Comparison of ENCODE assay signal across 8 cellular contexts in the genomic region with DNA sequence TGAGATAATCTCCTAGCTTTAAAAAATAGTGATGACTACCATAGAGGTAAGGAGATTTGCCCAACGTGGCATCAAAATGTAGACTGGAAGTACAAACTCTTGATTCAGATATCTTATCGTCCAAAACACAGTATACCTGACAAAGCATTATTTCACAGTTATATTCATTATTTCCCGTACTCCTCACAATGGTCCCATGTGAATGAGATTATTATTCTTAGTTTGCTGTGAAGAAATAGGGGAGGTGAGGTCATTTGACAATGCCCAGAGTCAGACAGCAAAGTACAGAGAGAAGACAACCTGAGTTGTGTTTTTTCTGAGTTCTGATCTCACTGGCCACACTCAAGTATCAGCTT. TPM values are rescaled to one million over a fixed set of nuclear protein-coding genes. Genes with fewer than 3 reads are reported as not detected.
DNase-seq lines count a peak whose midpoint lies in the region; TF ChIP-seq lines count a peak whose summit lies in the region.

No MANE protein-coding gene starts in this region.

- peak overlapping the region; percentile 79 for H3K9ac ChIP-seq in mucosa of stomach (ENCODE audit: low read length)

- H3K4me3 ChIP-seq in AG09309 (ENCODE audit: control insufficient read depth, low read depth, low read length), result peak overlapping the region; percentile 75
- peak overlapping the region; percentile 86 for H3K4me3 ChIP-seq in astrocyte of the cerebellum (ENCODE audit: low read depth, low read length)
- no peak overlapping the region for H3K4me3 ChIP-seq in mucosa of stomach (ENCODE audit: low read length)

- no peaks in the 10 kb centered on the region for H3K36me3 ChIP-seq in mucosa of stomach (ENCODE audit: control insufficient read depth, insufficient read depth, low read length)

- H3K27me3 ChIP-seq in mucosa of stomach (ENCODE audit: control insufficient read depth, insufficient read depth, low read length), result no peaks in the 10 kb centered on the region

- in situ Hi-C loops in astrocyte of the cerebellum (cut with HindIII; ENCODE audit: low sequenced_read_pairs), result no loop called here

- H3K9me3 ChIP-seq in mucosa of stomach (ENCODE audit: control insufficient read depth, low read length), result no peaks in the 10 kb centered on the region

- no peaks in the 10 kb centered on the region for H3K4me1 ChIP-seq in mucosa of stomach (ENCODE audit: control insufficient read depth, insufficient read depth, low read length)

- DNase-seq in AG09309 (ENCODE audit: low read depth), result no peak
- DNase-seq in HT1080 (ENCODE audit: low read depth), result peak; percentile 21
- no peak for DNase-seq in astrocyte of the cerebellum (ENCODE audit: low read depth)
- DNase-seq in NCI-H2227 treated with DMSO at 0.1 percent for 48 hours (lab: John Stamatoyannopoulos, UW), result no peak
- no peak for DNase-seq in SKM-1 (lab: John Stamatoyannopoulos, UW; ENCODE audit: unreplicated experiment)
- no peak for DNase-seq in NCI-H1417 (lab: John Stamatoyannopoulos, UW)
- no peak for DNase-seq in GOT3 (lab: John Stamatoyannopoulos, UW)

- no peak for TF ChIP-seq CTCF in AG09309 (IDR thresholded peaks at IDR 0.05; ENCODE audit: control insufficient read depth, insufficient read depth, low read depth, low read length, missing control alignments)
- TF ChIP-seq CTCF in astrocyte of the cerebellum (IDR thresholded peaks at IDR 0.05; ENCODE audit: low read depth, low read length, missing control alignments), result no peak

RNA-seq across cellular contexts. Expression of a gene that starts 1.2 kb away (rescaled TPM):
- 20.2 and 24.5 TPM in 2 replicates for total RNA-seq in HT1080 (2014; rRNA removed; shearing (Covaris generic))
- polyA plus RNA-seq in HT1080 (2015; cell fraction: cytosol; rRNA removed), result 31.6 and 37.0 TPM in 2 replicates
- 49.1 and 57.1 TPM in 2 replicates for polyA plus RNA-seq in HT1080 (2015; cell fraction: nucleus; rRNA removed)

RNA-seq across cellular contexts. Expression of a gene that starts 51.7 kb away (rescaled TPM):
- not detected in 2 replicates for total RNA-seq in HT1080 (2014; rRNA removed; shearing (Covaris generic))
- not detected in 2 replicates for polyA plus RNA-seq in HT1080 (2015; cell fraction: cytosol; rRNA removed)
- not detected in 2 replicates for polyA plus RNA-seq in HT1080 (2015; cell fraction: nucleus; rRNA removed)
